In genomic region chr1:66752000-66752592, GRCh38 we compare ENCODE assay signal across 9 cellular contexts. TPM values are rescaled to one million over a fixed set of nuclear protein-coding genes. Genes with fewer than 3 reads are reported as not detected.
DNase-seq lines count a peak whose midpoint lies in the region; FAIRE-seq and TF ChIP-seq lines count a peak whose summit lies in the region.
"Had no signal": no experiment of that assay in that cellular context is flagged by ENCODE, and none has a peak within 500 bp of the region (broad histone marks: within the 10 kb centered on the region; RNA-seq: fewer than 3 reads in every experiment).

Gene DYNLT5 (plus strand): TSS chr1:66752459. CDS start chr1:66754659, 2,200 bp downstream.

- no peaks in the 10 kb centered on the region for H3K9me3 ChIP-seq in keratinocyte (ENCODE audit: control insufficient read depth, low read depth, low read length)
- H3K9me3 ChIP-seq in smooth muscle cell (replicated peaks; ENCODE audit: low read depth): no peaks in the 10 kb centered on the region

- peak; percentile 81 for DNase-seq in GM03348 (ENCODE audit: low spot score)
- peak; percentile 71 for DNase-seq in LHCN-M2 (ENCODE audit: low read depth)
- peak; percentile 8 for DNase-seq in cerebellum (ENCODE audit: low spot score)
- DNase-seq in keratinocyte (ENCODE audit: low read depth, low spot score): no peak
- no peak for DNase-seq in smooth muscle cell (lab: John Stamatoyannopoulos, UW; ENCODE audit: unreplicated experiment)
- no peak for DNase-seq in stimulated activated naive CD4-positive, alpha-beta T cell (lab: John Stamatoyannopoulos, UW)
- no peak for DNase-seq in SHP77 (lab: John Stamatoyannopoulos, UW)
- DNase-seq in stimulated activated CD8-positive, alpha-beta memory T cell treated with anti-CD3 and anti-CD28 coated beads, Interleukin-4, amount 100 ng/mL, for 48 hours: no peak

- no peak within 1 kb of the TSS for H3K9ac ChIP-seq in keratinocyte (ENCODE audit: control insufficient read depth, extremely low read depth, insufficient read depth, low read length)
- H3K9ac ChIP-seq in smooth muscle cell (ENCODE audit: low read depth): peak within 1 kb of the TSS; percentile 17

- dilution Hi-C loops in keratinocyte (cut with MboI; ENCODE audit: extremely low pct_ligation_motif_present, low sequenced_read_pairs): no loop called here

- H2AFZ ChIP-seq in keratinocyte (ENCODE audit: control insufficient read depth, low read length): peak within 1 kb of the TSS; percentile 66
- peak within 1 kb of the TSS; percentile 85 for H2AFZ ChIP-seq in smooth muscle cell (ENCODE audit: low read depth)

- H3F3A ChIP-seq in smooth muscle cell (ENCODE audit: low read depth): peaks cover 8% of the 10 kb centered on the region

- TF ChIP-seq CTCF in keratinocyte (optimal IDR thresholded peaks at IDR 0.05 in 1 of 3, IDR thresholded peaks at IDR 0.05 in 1 of 3, conservative IDR thresholded peaks at IDR 0.05 in 1 of 3; ENCODE audit: extremely low read depth in 1 of 3, insufficient read depth in 2 of 3, low read length in 3 of 3) (peak in 1 of 3 experiments; percentile 46), smooth muscle cell (IDR thresholded peaks at IDR 0.05; ENCODE audit: borderline replicate concordance, insufficient read depth, poor library complexity, severe bottlenecking) (no peak)

- H3K4me3 ChIP-seq in keratinocyte (ENCODE audit: control insufficient read depth in 2 of 3, extremely low read depth in 1 of 3, insufficient read depth in 2 of 3, low read depth in 1 of 3, low read length in 3 of 3): peak within 1 kb of the TSS in 2 of 3 experiments; percentile 49 to 57
- peak within 1 kb of the TSS; percentile 57 for H3K4me3 ChIP-seq in smooth muscle cell

- H3K79me2 ChIP-seq in keratinocyte (ENCODE audit: control insufficient read depth, insufficient read depth, low read length): no peaks in the 10 kb centered on the region
- H3K79me2 ChIP-seq in smooth muscle cell (ENCODE audit: low read depth): no peaks in the 10 kb centered on the region

- peak within 1 kb of the TSS; percentile 83 for H3K4me2 ChIP-seq in keratinocyte (ENCODE audit: control insufficient read depth, extremely low read depth, insufficient read depth, low read depth, low read length)
- peak within 1 kb of the TSS; percentile 92 for H3K4me2 ChIP-seq in smooth muscle cell

- no peaks in the 10 kb centered on the region for H4K20me1 ChIP-seq in keratinocyte (ENCODE audit: control insufficient read depth, extremely low read depth, insufficient read depth, low read length)
- H4K20me1 ChIP-seq in smooth muscle cell (ENCODE audit: low read depth): no peaks in the 10 kb centered on the region

- no peaks in the 10 kb centered on the region for H3K9me1 ChIP-seq in keratinocyte (ENCODE audit: control insufficient read depth, extremely low read depth, insufficient read depth, low read length)

- 3% methylated on average over 35 of the region's 35 CpGs for WGBS in smooth muscle cell (ENCODE audit: low lambda C conversion rate)

- H3K27me3 ChIP-seq in keratinocyte (ENCODE audit: control insufficient read depth, extremely low read depth, insufficient read depth, low read length) (peaks cover 17% of the 10 kb centered on the region), smooth muscle cell (ENCODE audit: low read depth) (no peaks in the 10 kb centered on the region)

- FAIRE-seq in keratinocyte (lab: Jason Lieb, UNC): no peak

- H3K4me1 ChIP-seq in keratinocyte (ENCODE audit: control insufficient read depth, extremely low read depth, insufficient read depth, low read length) (peaks cover 5% of the 10 kb centered on the region), smooth muscle cell (ENCODE audit: low read depth) (no peaks in the 10 kb centered on the region)

- H3K27ac ChIP-seq in keratinocyte (ENCODE audit: control insufficient read depth, insufficient read depth, low read length) (no peak within 1 kb of the TSS), smooth muscle cell (ENCODE audit: low read depth) (no peak within 1 kb of the TSS)

- no peaks in the 10 kb centered on the region for H3K36me3 ChIP-seq in keratinocyte (ENCODE audit: control insufficient read depth in 2 of 2, extremely low read depth in 1 of 2, insufficient read depth in 2 of 2, low read length in 2 of 2)
- no peaks in the 10 kb centered on the region for H3K36me3 ChIP-seq in smooth muscle cell (ENCODE audit: low read depth)

RNA-seq across cellular contexts. Expression of gene DYNLT5, which starts in this region (rescaled TPM):
- total RNA-seq in LHCN-M2 (2014; rRNA removed): 4.9 and 5.7 TPM in 2 replicates
- polyA plus RNA-seq in LHCN-M2 (2012): 1.3 TPM
- total RNA-seq in cerebellum: 14.9 TPM
- 0.02 TPM in 1 of 3 replicates, not detected in the others for polyA plus RNA-seq in keratinocyte
- polyA plus RNA-seq in keratinocyte (2011; ENCODE audit: low read depth): not detected
- not detected in 2 replicates for polyA plus RNA-seq in keratinocyte (2011; cell fraction: cytosol; rRNA removed)
- not detected in 2 replicates for polyA plus RNA-seq in keratinocyte (2011; cell fraction: nucleus; rRNA removed)
- not detected in 2 replicates for polyA plus RNA-seq in keratinocyte (2012; ENCODE audit: low replicate concordance)
- not detected in 3 replicates for polyA minus RNA-seq in keratinocyte
- polyA minus RNA-seq in keratinocyte (2011; cell fraction: cytosol; rRNA and poly(A)+ RNA removed): not detected
- not detected in 2 replicates for polyA minus RNA-seq in keratinocyte (2011; cell fraction: nucleus; rRNA and poly(A)+ RNA removed)
- 0.58 and 1.3 TPM in 2 replicates for total RNA-seq in smooth muscle cell
- not detected in 2 replicates for polyA plus RNA-seq in smooth muscle cell
- polyA plus RNA-seq: IgD-negative memory B cell had no signal

Comparison
In these comparisons a context has a peak if more than half of its experiments do, and no peak if none do; other contexts are left out.
1. DNase-seq: peak in GM03348 (single experiment), LHCN-M2 (single experiment) and cerebellum (single experiment); none in keratinocyte (single experiment), smooth muscle cell (single experiment), stimulated activated naive CD4-positive, alpha-beta T cell (0 of 6), SHP77 (0 of 2) and stimulated activated CD8-positive, alpha-beta memory T cell treated with anti-CD3 and anti-CD28 coated beads, Interleukin-4, amount 100 ng/mL, for 48 hours (single experiment).